ENCODE assay signal across 9 cellular contexts in the genomic region with DNA sequence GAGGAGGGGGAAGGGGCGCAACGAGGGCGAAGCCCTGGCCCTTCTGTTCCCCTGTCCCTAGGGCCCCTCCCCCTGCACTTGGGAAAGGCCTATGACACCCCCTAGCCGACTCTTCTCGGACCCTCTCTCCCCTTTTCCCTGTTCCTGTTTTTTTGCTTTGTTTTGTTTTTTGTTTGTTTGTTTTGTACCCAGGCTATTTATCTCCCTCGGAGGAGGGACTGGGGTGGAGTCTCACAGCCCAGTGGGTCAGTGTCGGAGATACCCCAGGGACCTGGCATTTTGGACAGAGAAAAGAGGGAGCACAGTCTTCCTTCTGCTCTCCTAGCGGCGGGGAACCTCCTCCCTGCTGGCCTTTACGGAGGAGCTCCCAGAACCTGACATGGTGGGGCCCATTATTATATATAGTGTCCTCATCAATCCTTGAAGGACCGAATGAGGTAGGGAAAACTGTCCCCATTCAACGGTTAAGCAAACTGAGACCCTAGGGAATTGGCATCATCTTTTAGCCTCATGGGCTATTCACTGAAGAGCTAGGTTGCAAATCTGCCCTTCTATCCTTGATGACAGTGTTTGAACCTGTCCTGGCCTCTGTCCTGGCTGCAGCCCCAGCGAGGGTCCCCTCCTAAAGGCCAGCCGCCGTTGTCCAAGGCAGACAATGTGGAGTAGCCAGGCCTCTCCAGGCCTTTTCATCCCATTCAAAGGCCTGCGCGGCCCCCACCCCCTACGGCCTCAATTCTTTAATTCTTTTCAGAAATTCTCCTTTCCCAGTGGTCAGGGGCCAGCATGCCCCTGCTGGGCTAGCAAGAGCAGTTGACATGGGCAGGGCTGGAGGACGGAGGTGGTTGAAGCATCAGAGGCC. TPM values are rescaled to one million over a fixed set of nuclear protein-coding genes. Genes with fewer than 3 reads are reported as not detected.
DNase-seq lines count a peak whose midpoint lies in the region; FAIRE-seq and TF ChIP-seq lines count a peak whose summit lies in the region.
"Had no signal": no experiment of that assay in that cellular context is flagged by ENCODE, and none has a peak within 500 bp of the region (broad histone marks: within the 10 kb centered on the region; RNA-seq: fewer than 3 reads in every experiment).

No MANE protein-coding gene starts in this region.

- peaks cover 13% of the 10 kb centered on the region for H3K27me3 Mint-ChIP-seq in neural crest cell (ENCODE audit: low read depth)

- peaks cover 54% of the 10 kb centered on the region for H3K4me1 Mint-ChIP-seq in neural crest cell

- no peaks in the 10 kb centered on the region for H3K36me3 Mint-ChIP-seq in neural crest cell (ENCODE audit: low read depth)

- H2BK120ac ChIP-seq in H1 (replicated peaks; ENCODE audit: low read depth, low read length), result no peak overlapping the region

- 0 out of 2 replicates have a peak overlapping the region, but pooled peaks have one; percentile 84 for H4K8ac ChIP-seq in H1 (ENCODE audit: extremely low read depth, insufficient read depth, low read length)

- no peak for TF ChIP-seq RAD21 in H1 (IDR thresholded peaks at IDR 0.05 in 1 of 2, conservative IDR thresholded peaks at IDR 0.05 in 1 of 2; ENCODE audit: low read depth in 2 of 2, low read length in 2 of 2)

- H3K9ac ChIP-seq in Loucy (ENCODE audit: low read depth, low read length, poor library complexity, severe bottlenecking), result peak overlapping the region; percentile 100
- H3K9ac ChIP-seq in H1 (replicated peaks in 1 of 4; ENCODE audit: extremely low read depth in 1 of 4, low read depth in 3 of 4, low read length in 3 of 4), result peak overlapping the region in 1 of 4 experiments; percentile 53; a peak in 2 of 7 replicates

- TF ChIP-seq POLR2A in H1 (IDR thresholded peaks at IDR 0.05; ENCODE audit: control extremely low read depth in 1 of 2, low read depth in 2 of 2, low read length in 2 of 2), result no peak

- H3K36me3 ChIP-seq in BJ (ENCODE audit: control insufficient read depth, insufficient read depth, low read length), result no peaks in the 10 kb centered on the region
- peaks cover 6% of the 10 kb centered on the region; the same call in 1 of the 2 replicates for H3K36me3 ChIP-seq in Loucy (ENCODE audit: insufficient read depth, low read length)
- H3K36me3 ChIP-seq in H1 (ENCODE audit: control insufficient read depth in 2 of 4, insufficient read depth in 4 of 4, low read length in 3 of 4), result no peaks in the 10 kb centered on the region

- TF ChIP-seq EP300 in H1 (IDR thresholded peaks at IDR 0.05; ENCODE audit: borderline replicate concordance in 1 of 2, low read depth in 2 of 2, low read length in 2 of 2), result no peak

- no peak overlapping the region for H3K23ac ChIP-seq in H1 (ENCODE audit: insufficient read length)

- peak overlapping the region; percentile 92 for H3K4me2 ChIP-seq in Loucy (ENCODE audit: low read depth, low read length, poor library complexity, severe bottlenecking)
- H3K4me2 ChIP-seq in H1 (ENCODE audit: insufficient read depth in 1 of 2, low read depth in 2 of 2, low read length in 2 of 2), result peak overlapping the region; percentile 63 to 89

- peaks cover 70% of the 10 kb centered on the region for H3K79me2 ChIP-seq in Loucy (ENCODE audit: insufficient read depth, low read length)
- H3K79me2 ChIP-seq in H1 (ENCODE audit: control insufficient read depth in 1 of 2, insufficient read depth in 2 of 2, low read length in 2 of 2), result no peaks in the 10 kb centered on the region

- H3K9me3 ChIP-seq in Loucy (ENCODE audit: insufficient read depth, low read depth, low read length), result no peaks in the 10 kb centered on the region
- H3K9me3 ChIP-seq in H1 (ENCODE audit: insufficient read depth in 2 of 2, low read depth in 1 of 2, low read length in 1 of 2), result no peaks in the 10 kb centered on the region

- H3K27ac Mint-ChIP-seq in neural crest cell (ENCODE audit: unreplicated experiment), result peak overlapping the region; percentile 85

- H3K18ac ChIP-seq in H1 (ENCODE audit: extremely low read depth, low read length), result no peak overlapping the region; the same call in 1 of the 2 replicates

- H2BK15ac ChIP-seq in H1 (ENCODE audit: low read length), result no peak overlapping the region

- H3F3A ChIP-seq in Loucy (ENCODE audit: low read depth), result peaks cover 30% of the 10 kb centered on the region

- POLR2A ChIA-PET in BJ (lab: Charles Lee), result no interaction called here
- POLR2A ChIA-PET in H1 (lab: Charles Lee; ENCODE audit: partially characterized antibody), result interaction anchor here (0.8 to 3.5 kb wide), 11 partner anchors 11 to 151 kb away, joined by 3 to 11 read pairs (median 4); partner anchors contain the start of genes EWSR1 and RHBDD3

- H3K4me1 ChIP-seq in Loucy (ENCODE audit: insufficient read depth, low read length, poor library complexity, severe bottlenecking) (peaks cover 74% of the 10 kb centered on the region), H1 (replicated peaks in 1 of 4; ENCODE audit: control insufficient read depth in 3 of 4, insufficient read depth in 4 of 4, low read length in 3 of 4) (peaks cover 3 to 24% (median 7%) of the 10 kb centered on the region in 4 experiments)

- H3K9me2 ChIP-seq in Loucy (replicated peaks; ENCODE audit: low read depth, low read length), result no peaks in the 10 kb centered on the region

- H3K27me3 ChIP-seq in BJ (ENCODE audit: control insufficient read depth, insufficient read depth, low read length) (peaks cover 24% of the 10 kb centered on the region), Loucy (ENCODE audit: insufficient read depth, low read length, poor library complexity, severe bottlenecking) (peaks cover 6% of the 10 kb centered on the region), H1 (replicated peaks in 1 of 4; ENCODE audit: control insufficient read depth in 3 of 4, extremely low read depth in 1 of 4, insufficient read depth in 3 of 4, low read length in 3 of 4) (peaks cover 0 to 12% (median 3%) of the 10 kb centered on the region in 4 experiments; a peak in 5 of 7 replicates)

- no peak for TF ChIP-seq CTCF in BJ (IDR thresholded peaks at IDR 0.05; ENCODE audit: insufficient read depth, low read depth, low read length)
- no peak for TF ChIP-seq CTCF in Loucy (conservative IDR thresholded peaks at IDR 0.05; ENCODE audit: low read length)
- TF ChIP-seq CTCF in H1 (IDR thresholded peaks at IDR 0.05; ENCODE audit: control extremely low read depth in 1 of 3, insufficient read depth in 1 of 3, low read depth in 1 of 3, low read length in 3 of 3), result no peak
- TF ChIP-seq CTCF in neural crest cell (conservative IDR thresholded peaks at IDR 0.05), result no peak

- H2BK20ac ChIP-seq in H1 (ENCODE audit: low read length), result no peak overlapping the region

- H4K5ac ChIP-seq in H1 (ENCODE audit: insufficient read length, low read depth, low read length), result no peak overlapping the region

- H3K27ac ChIP-seq in H1 (ENCODE audit: low read depth, low read length), result no peak overlapping the region

- H4K91ac ChIP-seq in H1 (replicated peaks; ENCODE audit: insufficient read length, low read length), result no peak overlapping the region

- H3K4me3 Mint-ChIP-seq in neural crest cell, result peak overlapping the region; percentile 90

- H4K20me1 ChIP-seq in Loucy (ENCODE audit: insufficient read depth, low read length, poor library complexity, severe bottlenecking) (peaks cover 32% of the 10 kb centered on the region), H1 (replicated peaks in 1 of 2; ENCODE audit: control insufficient read depth in 1 of 2, insufficient read depth in 2 of 2, low read length in 2 of 2) (peaks cover 0 to 3% of the 10 kb centered on the region in 2 experiments)

- H3K79me1 ChIP-seq in H1 (ENCODE audit: low read depth, low read length), result peaks cover 5% of the 10 kb centered on the region

- no peak for FAIRE-seq in H1 (lab: Jason Lieb, UNC)

- no peak overlapping the region for H3K14ac ChIP-seq in H1 (ENCODE audit: insufficient read length)

- H2AK5ac ChIP-seq in H1 (ENCODE audit: low read depth, low read length), result no peak overlapping the region

- 0 out of 2 replicates have a peak overlapping the region, but pooled peaks have one; percentile 23 for H2BK12ac ChIP-seq in H1 (ENCODE audit: low read depth, low read length)

- DNase-seq in BJ (ENCODE audit: low read depth), result no peak
- no peak for DNase-seq in H1 (ENCODE audit: low read depth in 1 of 2, low spot score in 2 of 2)
- DNase-seq in neural crest cell (ENCODE audit: low read depth, low spot score), result peak; percentile 45
- DNase-seq in NCI-H1048 (lab: John Stamatoyannopoulos, UW), result no peak
- DNase-seq in NCI-H1694 treated with DMSO at 0.1 percent for 48 hours (lab: John Stamatoyannopoulos, UW), result no peak
- no peak for DNase-seq in cerebellar nuclear complex (lab: John Stamatoyannopoulos, UW)
- DNase-seq in NCI-H2107 (lab: John Stamatoyannopoulos, UW), result no peak
- DNase-seq: NCI-H1092 treated with DMSO at 0.1 percent for 48 hours had no signal

- H3K4ac ChIP-seq in H1 (replicated peaks; ENCODE audit: insufficient read length, low read depth, low read length), result no peak overlapping the region

- peaks cover 4% of the 10 kb centered on the region; the same call in 1 of the 2 replicates for H3K23me2 ChIP-seq in H1 (ENCODE audit: low read depth, low read length)

- H3K4me3 ChIP-seq in BJ (ENCODE audit: low read depth, low read length) (peak overlapping the region; percentile 39; the same call in 1 of the 2 replicates), Loucy (ENCODE audit: low read length, poor library complexity, severe bottlenecking) (peak overlapping the region; percentile 91), H1 (ENCODE audit: extremely low read depth in 1 of 4, insufficient read depth in 2 of 4, low read depth in 3 of 4, low read length in 4 of 4) (peak overlapping the region; percentile 49 to 81 (median 58))

- H2AFZ ChIP-seq in Loucy (ENCODE audit: low read length), result no peak overlapping the region
- H2AFZ ChIP-seq in H1 (ENCODE audit: low read length), result peak overlapping the region; percentile 73; the same call in 1 of the 2 replicates

- H2BK5ac ChIP-seq in H1 (ENCODE audit: low read depth, low read length), result no peak overlapping the region; the same call in 1 of the 2 replicates

- CTCF ChIA-PET in BJ (lab: Yijun Ruan, JAX), result interaction anchor here (0.6 kb wide), 1 partner anchor 17 kb away, joined by 5 read pairs; no protein-coding TSS in a partner anchor
- CTCF ChIA-PET in H1 (lab: Charles Lee; ENCODE audit: partially characterized antibody), result interaction anchor here (1.0 to 6.7 kb wide), 8 partner anchors 8 to 339 kb away, joined by 3 to 84 read pairs (median 4); no protein-coding TSS in a partner anchor

- WGBS in H1 (ENCODE audit: extremely low coverage in 1 of 2, insufficient coverage in 1 of 2, insufficient read length in 1 of 2, insufficient replicate concordance in 2 of 2, low coverage in 1 of 2, low lambda C conversion rate in 2 of 2, missing lambda C conversion rate in 1 of 2), 2 experiments, result 45% methylated on average over 17 of the region's 19 CpGs; no CpG with 5 or more reads in 1 of the 2 experiments

- H3K56ac ChIP-seq in H1 (replicated peaks; ENCODE audit: insufficient read length, low read depth, low read length), result no peak overlapping the region

- H3K9me3 Mint-ChIP-seq in neural crest cell, result no peaks in the 10 kb centered on the region

RNA-seq across cellular contexts. Expression of gene EMID1, which starts 0.9 kb away (rescaled TPM):
- polyA plus RNA-seq in BJ (2011; rRNA removed) (0.05 and 0.13 TPM in 2 replicates), H1 (2011; rRNA removed) (7.4 and 11.1 TPM in 2 replicates)
- 0.09 TPM in 1 of 2 replicates, not detected in the other for polyA minus RNA-seq in BJ (2011; rRNA and poly(A)+ RNA removed)
- 3.8 and 3.9 TPM in 2 replicates for total RNA-seq in H1 (2021; fragmentation: NEBNext Ultra II Directional; extraction: Animal tissue kit (Norgen Biotek cat#: 25700))
- 10.7 TPM for polyA plus RNA-seq in H1 (2011; cell fraction: cytosol; rRNA removed)
- polyA plus RNA-seq in H1 (2011; cell fraction: nucleus; rRNA removed), result 27.1 TPM
- 3.3 to 7.5 TPM (median 6.0 TPM) in 4 replicates for polyA plus RNA-seq in H1 (2012, experiment 1 of 2)
- 3.9 TPM for polyA plus RNA-seq in H1 (2012, experiment 2 of 2)
- 3.5 TPM for polyA plus RNA-seq in H1 (2013, experiment 1 of 2)
- polyA plus RNA-seq in H1 (2013, experiment 2 of 2), result 3.6 TPM
- polyA minus RNA-seq in H1 (2011; rRNA and poly(A)+ RNA removed), result 7.1 and 9.3 TPM in 2 replicates
- 7.9 TPM for polyA minus RNA-seq in H1 (2011; cell fraction: cytosol; rRNA and poly(A)+ RNA removed)
- polyA minus RNA-seq in H1 (2011; cell fraction: nucleus; rRNA and poly(A)+ RNA removed), result 12.0 TPM
- 9.0 and 10.4 TPM in 2 replicates for total RNA-seq in neural crest cell

Comparison
In these comparisons a context has a peak if more than half of its experiments do, and no peak if none do; other contexts are left out.
1. H3K4me3 ChIP-seq: peak in every context shown above with its lines; median percentile 91 in Loucy; 58 in H1; 39 in BJ.